ENCODE assay signal across 27 cellular contexts in the genomic region with DNA sequence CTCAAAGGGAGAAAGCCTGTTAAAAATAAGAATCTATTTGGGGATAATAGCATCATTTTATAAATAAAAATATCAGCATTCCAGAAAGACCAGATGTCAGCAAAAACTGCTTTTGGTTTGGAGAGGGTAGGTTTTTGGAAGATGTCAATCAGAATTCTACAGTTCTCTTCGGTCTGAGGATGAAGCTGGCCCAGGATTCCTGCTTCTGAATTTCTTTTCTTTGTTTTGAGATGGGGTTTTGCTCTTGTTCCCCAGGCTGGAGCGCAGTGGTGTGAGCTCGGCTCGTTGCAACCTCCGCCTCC. TPM values are rescaled to one million over a fixed set of nuclear protein-coding genes. Genes with fewer than 3 reads are reported as not detected.
A peak's percentile ranks its signal among the peaks of the same experiment; 100 is the strongest.
DNase-seq lines count a peak whose midpoint lies in the region; ATAC-seq, FAIRE-seq and TF ChIP-seq lines count a peak whose summit lies in the region.
"Had no signal": no experiment of that assay in that cellular context is flagged by ENCODE, and none has a peak within 500 bp of the region (broad histone marks: within the 10 kb centered on the region; RNA-seq: fewer than 3 reads in every experiment).

No MANE protein-coding gene starts in this region.

- 88% methylated on average over 5 of the region's 5 CpGs for WGBS in HepG2 (ENCODE audit: low lambda C conversion rate)
- WGBS in right lobe of liver (ENCODE audit: insufficient coverage, low coverage, low lambda C conversion rate, missing lambda C conversion rate), result 91% methylated on average over 5 of the region's 5 CpGs
- 87 to 88% methylated on average over 5 of the region's 5 CpGs for WGBS in GM23248 (ENCODE audit: low coverage in 1 of 2, low lambda C conversion rate in 2 of 2, missing lambda C conversion rate in 2 of 2), 2 experiments

- no peaks in the 10 kb centered on the region for H3K9me3 ChIP-seq in HepG2 (ENCODE audit: low read length)
- H3K9me3 ChIP-seq in right lobe of liver, result no peaks in the 10 kb centered on the region
- no peaks in the 10 kb centered on the region for H3K9me3 ChIP-seq in OCI-LY7 (ENCODE audit: low read length)
- H3K9me3 ChIP-seq in uterus, result no peaks in the 10 kb centered on the region
- no peaks in the 10 kb centered on the region for H3K9me3 ChIP-seq in GM23248 (ENCODE audit: low read depth)
- H3K9me3 ChIP-seq: upper lobe of left lung had no signal

- TF ChIP-seq POLR2A in HepG2 (IDR thresholded peaks at IDR 0.05; ENCODE audit: insufficient read depth in 1 of 2, low read depth in 2 of 2, low read length in 2 of 2), result no peak
- no peak for TF ChIP-seq POLR2A in right lobe of liver (IDR thresholded peaks at IDR 0.05)
- no peak for TF ChIP-seq POLR2A in uterus (IDR thresholded peaks at IDR 0.05)

- CTCF ChIA-PET in HepG2 (lab: Yijun Ruan, JAX; ENCODE audit: low intra/inter-chr PET ratio, low total read pairs) (interaction anchor here (1.4 kb wide), 1 partner anchor 19 kb away, joined by 5 read pairs; no protein-coding TSS in a partner anchor), OCI-LY7 (lab: Charles Lee; ENCODE audit: unreplicated experiment) (interaction anchor here (0.6 kb wide), 1 partner anchor 19 kb away, joined by 3 read pairs; no protein-coding TSS in a partner anchor)

- H3K4me2 ChIP-seq in HepG2 (ENCODE audit: low read depth, low read length) (no peak overlapping the region; the same call in 1 of the 2 replicates), OCI-LY7 (ENCODE audit: low read length) (peak overlapping the region; percentile 82), GM23248 (ENCODE audit: unreplicated experiment) (no peak overlapping the region)

- H3K9ac ChIP-seq in HepG2 (ENCODE audit: insufficient read depth, low read depth, low read length), result no peak overlapping the region
- H3K9ac ChIP-seq in GM23248, result no peak overlapping the region

- intact Hi-C loops in HepG2 (cut with micrococcal nuclease; ENCODE audit: unreplicated experiment) (no loop called here), right lobe of liver (cut with DNase I) (no loop called here), OCI-LY7 (cut with micrococcal nuclease; ENCODE audit: unreplicated experiment) (loop anchor here (1.0 kb wide), 1 partner anchor 34 kb away; no protein-coding TSS in a partner anchor), uterus (cut with DNase I; ENCODE audit: low total_unique reads) (no loop called here)

- TF ChIP-seq EP300 in HepG2 (IDR thresholded peaks at IDR 0.05; ENCODE audit: low read depth in 2 of 2, low read length in 2 of 2) (no peak), HepG2 (CRISPR knock-in tag; IDR thresholded peaks at IDR 0.05; ENCODE audit: borderline replicate concordance) (no peak)

- POLR2A ChIA-PET in HepG2 (lab: Yijun Ruan, JAX) (no interaction called here), OCI-LY7 (lab: Charles Lee) (no interaction called here)

- no peaks in the 10 kb centered on the region for H3K9me3 Mint-ChIP-seq in naive B cell
- no peaks in the 10 kb centered on the region for H3K9me3 Mint-ChIP-seq in T-helper 2 cell treated with Interferon-gamma antibody and Interleukin-4, amounts not matched to agents 5 μg/mL and 100 μg/mL, for 36 hours
- H3K9me3 Mint-ChIP-seq: activated CD4-positive, alpha-beta memory T cell treated with anti-CD3 and anti-CD28 coated beads, Interleukin-2, amount 10 ng/mL, durations not matched to agents 7 days and 5 days; naive thymus-derived CD4-positive, alpha-beta T cell; stimulated activated naive CD8-positive, alpha-beta T cell treated with anti-CD3 and anti-CD28 coated beads, Interleukin-15, amount 100 ng/mL, for 72 hours had no signal

- no peaks in the 10 kb centered on the region for H3K27me3 Mint-ChIP-seq in naive B cell
- no peaks in the 10 kb centered on the region for H3K27me3 Mint-ChIP-seq in T-helper 2 cell treated with Interferon-gamma antibody and Interleukin-4, amounts not matched to agents 5 μg/mL and 100 μg/mL, for 36 hours (ENCODE audit: low read depth)
- H3K27me3 Mint-ChIP-seq: activated CD4-positive, alpha-beta memory T cell treated with anti-CD3 and anti-CD28 coated beads, Interleukin-2, amount 10 ng/mL, durations not matched to agents 7 days and 5 days; stimulated activated naive CD8-positive, alpha-beta T cell treated with anti-CD3 and anti-CD28 coated beads, Interleukin-15, amount 100 ng/mL, for 72 hours had no signal

- peaks cover 18 to 34% (median 26%) of the 10 kb centered on the region in 3 donors for H3K4me1 Mint-ChIP-seq in naive B cell
- peaks cover 1% of the 10 kb centered on the region for H3K4me1 Mint-ChIP-seq in T-helper 2 cell treated with Interferon-gamma antibody and Interleukin-4, amounts not matched to agents 5 μg/mL and 100 μg/mL, for 36 hours (ENCODE audit: low read depth)

- peaks cover 3% of the 10 kb centered on the region; the same call in 1 of the 2 replicates for H3F3A ChIP-seq in GM23248 (ENCODE audit: insufficient read depth)

- BruUV-seq in HepG2 (replicated peaks; lab: Mats Ljungman, UMichigan) (no TSS peak), OCI-LY7 (replicated peaks; lab: Mats Ljungman, UMichigan) (TSS peak; percentile 78)

- peak overlapping the region; percentile 93 to 100 (median 98) for H3K27ac Mint-ChIP-seq in naive B cell
- H3K27ac Mint-ChIP-seq in T-helper 2 cell treated with Interferon-gamma antibody and Interleukin-4, amounts not matched to agents 5 μg/mL and 100 μg/mL, for 36 hours, result no peak overlapping the region
- H3K27ac Mint-ChIP-seq: activated CD4-positive, alpha-beta memory T cell treated with anti-CD3 and anti-CD28 coated beads, Interleukin-2, amount 10 ng/mL, durations not matched to agents 7 days and 5 days had no signal

- H3K79me2 ChIP-seq in HepG2 (ENCODE audit: insufficient read depth, low read length), result no peaks in the 10 kb centered on the region
- no peaks in the 10 kb centered on the region for H3K79me2 ChIP-seq in OCI-LY7 (ENCODE audit: insufficient read depth, low read depth, low read length)
- H3K79me2 ChIP-seq in GM23248 (ENCODE audit: insufficient read depth), result no peaks in the 10 kb centered on the region

- H2AFZ ChIP-seq in HepG2 (ENCODE audit: low read length) (no peak overlapping the region), OCI-LY7 (ENCODE audit: low read length) (peak overlapping the region; percentile 20; the same call in 1 of the 2 replicates), GM23248 (no peak overlapping the region)

- no peaks in the 10 kb centered on the region for H4K20me1 ChIP-seq in HepG2 (ENCODE audit: insufficient read depth, low read length)
- H4K20me1 ChIP-seq in OCI-LY7 (ENCODE audit: insufficient read depth, low read length), result no peaks in the 10 kb centered on the region
- H4K20me1 ChIP-seq in GM23248 (ENCODE audit: insufficient read depth), result no peaks in the 10 kb centered on the region

- H3K4me3 ChIP-seq in HepG2 (replicated peaks in 1 of 3; ENCODE audit: insufficient read depth in 1 of 3, low read depth in 2 of 3, low read length in 3 of 3) (no peak overlapping the region), right lobe of liver (no peak overlapping the region), OCI-LY7 (ENCODE audit: low read depth, low read length, poor library complexity, severe bottlenecking) (peak overlapping the region; percentile 56), uterus (no peak overlapping the region), GM23248 (no peak overlapping the region)
- H3K4me3 ChIP-seq: upper lobe of left lung had no signal

- H3K9me2 ChIP-seq in OCI-LY7 (ENCODE audit: insufficient read depth, low read length), result no peaks in the 10 kb centered on the region
- no peaks in the 10 kb centered on the region for H3K9me2 ChIP-seq in GM23248 (ENCODE audit: insufficient read depth)

- TF ChIP-seq CTCF in HepG2 (CRISPR knock-in tag; IDR thresholded peaks at IDR 0.05), result no peak
- TF ChIP-seq CTCF in right lobe of liver (IDR thresholded peaks at IDR 0.05), result no peak
- TF ChIP-seq CTCF in OCI-LY7 (conservative IDR thresholded peaks at IDR 0.05; ENCODE audit: low read length), result no peak
- no peak for TF ChIP-seq CTCF in uterus (IDR thresholded peaks at IDR 0.05)

- H3K27me3 ChIP-seq in HepG2 (ENCODE audit: control insufficient read depth in 1 of 2, insufficient read depth in 2 of 2, low read length in 2 of 2) (no peaks in the 10 kb centered on the region), right lobe of liver (no peaks in the 10 kb centered on the region), uterus (no peaks in the 10 kb centered on the region), GM23248 (replicated peaks; ENCODE audit: insufficient read depth) (no peaks in the 10 kb centered on the region)
- H3K27me3 ChIP-seq: upper lobe of left lung had no signal

- in situ Hi-C loops in HepG2 (cut with HindIII; ENCODE audit: extremely low pct_ligation_motif_present, low pct_unique_long_range_greater_than_20kb) (no loop called here), GM23248 (cut with MboI) (no loop called here)

- no peak for TF ChIP-seq RAD21 in HepG2 (CRISPR knock-in tag; IDR thresholded peaks at IDR 0.05)

- no peaks in the 10 kb centered on the region; a peak in 2 of 5 replicates for H3K36me3 ChIP-seq in HepG2 (replicated peaks in 1 of 2; ENCODE audit: control insufficient read depth in 1 of 2, insufficient read depth in 2 of 2, low read length in 2 of 2)
- no peaks in the 10 kb centered on the region for H3K36me3 ChIP-seq in right lobe of liver
- 0 out of 2 replicates have a peak, but pooled peaks cover 5% of the 10 kb centered on the region for H3K36me3 ChIP-seq in OCI-LY7 (ENCODE audit: insufficient read depth, low read length)
- no peaks in the 10 kb centered on the region for H3K36me3 ChIP-seq in uterus
- no peaks in the 10 kb centered on the region for H3K36me3 ChIP-seq in GM23248 (ENCODE audit: low read depth)

- H3K4me1 ChIP-seq in HepG2 (ENCODE audit: insufficient read depth, low read length) (peaks cover 65% of the 10 kb centered on the region), right lobe of liver (no peaks in the 10 kb centered on the region), OCI-LY7 (ENCODE audit: insufficient read depth, low read length, poor library complexity, severe bottlenecking) (peaks cover 30% of the 10 kb centered on the region), uterus (peaks cover 0 to 11% of the 10 kb centered on the region in 2 donors), GM23248 (ENCODE audit: insufficient read depth) (peaks cover 13% of the 10 kb centered on the region)

- H3K27ac ChIP-seq in HepG2 (ENCODE audit: extremely low read length, insufficient read depth, low read length), result no peak overlapping the region
- H3K27ac ChIP-seq in right lobe of liver, result no peak overlapping the region
- peak overlapping the region; percentile 78 for H3K27ac ChIP-seq in OCI-LY7 (ENCODE audit: low read depth, low read length, poor library complexity, severe bottlenecking)
- no peak overlapping the region for H3K27ac ChIP-seq in uterus
- no peak overlapping the region for H3K27ac ChIP-seq in GM23248
- H3K27ac ChIP-seq: C4-2B, upper lobe of left lung had no signal

- FAIRE-seq in HepG2 (lab: Jason Lieb, UNC) (no peak), RCC 7860 (lab: Jason Lieb, UNC) (no peak)
- FAIRE-seq: frontal cortex, G401.6 had no signal

- peak overlapping the region; percentile 75 to 92 (median 86) for H3K4me3 Mint-ChIP-seq in naive B cell
- H3K4me3 Mint-ChIP-seq in T-helper 2 cell treated with Interferon-gamma antibody and Interleukin-4, amounts not matched to agents 5 μg/mL and 100 μg/mL, for 36 hours, result no peak overlapping the region
- H3K4me3 Mint-ChIP-seq: activated CD4-positive, alpha-beta memory T cell treated with anti-CD3 and anti-CD28 coated beads, Interleukin-2, amount 10 ng/mL, durations not matched to agents 7 days and 5 days; naive thymus-derived CD4-positive, alpha-beta T cell had no signal

- DNase-seq in HepG2 (ENCODE audit: low spot score) (no peak), right lobe of liver (no peak), OCI-LY7 (ENCODE audit: low spot score) (no peak), naive B cell (no peak), uterus (no peak), RCC 7860 (ENCODE audit: low spot score) (no peak), GM23248 (no peak)
- DNase-seq in T-helper 2 cell treated with Interferon-gamma antibody and Interleukin-4, amounts not matched to agents 5 μg/mL and 100 μg/mL, for 36 hours (ENCODE audit: low spot score), result no peak
- DNase-seq: activated CD4-positive, alpha-beta memory T cell treated with anti-CD3 and anti-CD28 coated beads, Interleukin-2, amount 10 ng/mL, durations not matched to agents 7 days and 5 days; activated naive CD4-positive, alpha-beta T cell treated with Interleukin-2 at 50 U/mL for 16 hours; activated T-cell treated with anti-CD3 and anti-CD28 coated beads, Interleukin-2, amount 50 U/mL, for 1 hour; aorta; DMS 273 treated with DMSO at 0.1 percent for 48 hours; effector CD8-positive, alpha-beta T cell; GOT3; KG1; mesenchymal stem cell; naive thymus-derived CD4-positive, alpha-beta T cell; NCI-H1048; NCI-H2029; NCI-H226; right cardiac atrium; stimulated activated naive CD8-positive, alpha-beta T cell treated with anti-CD3 and anti-CD28 coated beads, Interleukin-15, amount 100 ng/mL, for 72 hours; upper lobe of left lung had no signal

- no peaks in the 10 kb centered on the region for H3K36me3 Mint-ChIP-seq in naive B cell
- H3K36me3 Mint-ChIP-seq in T-helper 2 cell treated with Interferon-gamma antibody and Interleukin-4, amounts not matched to agents 5 μg/mL and 100 μg/mL, for 36 hours (ENCODE audit: low read depth), result no peaks in the 10 kb centered on the region
- H3K36me3 Mint-ChIP-seq: naive thymus-derived CD4-positive, alpha-beta T cell had no signal

- ATAC-seq in HepG2, result no peak
- no peak for ATAC-seq in right lobe of liver
- ATAC-seq in naive B cell (ENCODE audit: low read depth in 2 of 2), result no peak
- ATAC-seq: right cardiac atrium had no signal

RNA-seq across cellular contexts. Expression of a gene that starts 31.0 kb away (rescaled TPM):
- total RNA-seq in HepG2 (2016; rRNA removed; fragmentation: Illumina TruSeq; extraction: Trizol), result 14.3 and 15.5 TPM in 2 replicates
- 12.3 and 14.3 TPM in 2 replicates for total RNA-seq in HepG2 (2016; cell fraction: cytosol; rRNA removed; fragmentation: Illumina TruSeq; extraction: Trizol; ENCODE audit: low read depth)
- 14.3 and 15.2 TPM in 2 replicates for total RNA-seq in HepG2 (2016; cell fraction: insoluble cytoplasmic fraction; rRNA removed; fragmentation: Illumina TruSeq; extraction: Trizol)
- total RNA-seq in HepG2 (2016; cell fraction: membrane; rRNA removed; fragmentation: Illumina TruSeq; extraction: Trizol), result 10.2 and 12.2 TPM in 2 replicates
- 7.5 and 8.0 TPM in 2 replicates for total RNA-seq in HepG2 (2016; cell fraction: nucleus; rRNA removed; fragmentation: Illumina TruSeq; extraction: Trizol)
- polyA plus RNA-seq in HepG2 (2011; rRNA removed), result 20.7 and 23.7 TPM in 2 replicates
- polyA plus RNA-seq in HepG2 (2011; cell fraction: cytosol; rRNA removed), result 15.2 and 22.5 TPM in 2 replicates
- polyA plus RNA-seq in HepG2 (2011; cell fraction: nucleus; rRNA removed), result 21.9 and 25.0 TPM in 2 replicates
- 23.5 and 27.9 TPM in 2 replicates for polyA plus RNA-seq in HepG2 (2012)
- 13.6 and 17.3 TPM in 2 replicates for polyA plus RNA-seq in HepG2 (2016; cell fraction: cytosol; fragmentation: Illumina TruSeq; extraction: Trizol; ENCODE audit: low read depth)
- polyA plus RNA-seq in HepG2 (2016; cell fraction: insoluble cytoplasmic fraction; fragmentation: Illumina TruSeq; extraction: Trizol; ENCODE audit: low read depth), result 33.8 and 40.9 TPM in 2 replicates
- polyA plus RNA-seq in HepG2 (2016; cell fraction: membrane; fragmentation: Illumina TruSeq; extraction: Trizol; ENCODE audit: low read depth), result 21.2 and 22.5 TPM in 2 replicates
- polyA plus RNA-seq in HepG2 (2016; cell fraction: nucleus; fragmentation: Illumina TruSeq; extraction: Trizol; ENCODE audit: insufficient read depth, low read depth), result 37.8 and 46.2 TPM in 2 replicates
- polyA minus RNA-seq in HepG2 (2011; rRNA and poly(A)+ RNA removed; ENCODE audit: low replicate concordance), result 11.3 and 29.3 TPM in 2 replicates
- polyA minus RNA-seq in HepG2 (2011; cell fraction: cytosol; rRNA and poly(A)+ RNA removed), result 7.8 and 9.6 TPM in 2 replicates
- polyA minus RNA-seq in HepG2 (2011; cell fraction: nucleus; rRNA and poly(A)+ RNA removed), result 6.8 and 7.5 TPM in 2 replicates
- total RNA-seq in right lobe of liver, result 10 to 100 TPM; 24.0 to 43.4 (median 29.8) TPM
- total RNA-seq in OCI-LY7 (2014; rRNA removed; shearing (Covaris generic)), result 15.0 and 27.7 TPM in 2 replicates
- total RNA-seq in OCI-LY7 (2022), result 51.2 and 51.8 TPM in 2 replicates
- 10 to 100 TPM; 25.2 to 44.0 (median 35.2) TPM for polyA plus RNA-seq in naive B cell (ENCODE audit: low read depth in 6 of 6)
- total RNA-seq in uterus, result 10 to 100 TPM; 18.5 to 83.6 (median 24.2) TPM
- 19.1 and 34.3 TPM in 2 replicates for total RNA-seq in GM23248 (2014; rRNA removed; shearing (Covaris generic))
- 31.6 and 34.6 TPM in 2 replicates for polyA plus RNA-seq in GM23248 (2016; fragmentation: Nextera tagmentation; extraction: Ambion mirVana)

RNA-seq across cellular contexts. Expression of a gene that starts 35.1 kb away (rescaled TPM):
- total RNA-seq in HepG2 (2016; rRNA removed; fragmentation: Illumina TruSeq; extraction: Trizol), result 3.3 and 7.3 TPM in 2 replicates
- 0.97 and 1.3 TPM in 2 replicates for total RNA-seq in HepG2 (2016; cell fraction: cytosol; rRNA removed; fragmentation: Illumina TruSeq; extraction: Trizol; ENCODE audit: low read depth)
- total RNA-seq in HepG2 (2016; cell fraction: insoluble cytoplasmic fraction; rRNA removed; fragmentation: Illumina TruSeq; extraction: Trizol), result 2.0 and 8.1 TPM in 2 replicates
- 4.2 and 4.8 TPM in 2 replicates for total RNA-seq in HepG2 (2016; cell fraction: membrane; rRNA removed; fragmentation: Illumina TruSeq; extraction: Trizol)
- total RNA-seq in HepG2 (2016; cell fraction: nucleus; rRNA removed; fragmentation: Illumina TruSeq; extraction: Trizol), result 6.5 and 9.2 TPM in 2 replicates
- polyA plus RNA-seq in HepG2 (2011; rRNA removed), result 20.0 and 26.7 TPM in 2 replicates
- polyA plus RNA-seq in HepG2 (2011; cell fraction: cytosol; rRNA removed), result 24.6 and 32.6 TPM in 2 replicates
- 23.0 and 27.0 TPM in 2 replicates for polyA plus RNA-seq in HepG2 (2011; cell fraction: nucleus; rRNA removed)
- polyA plus RNA-seq in HepG2 (2012), result 23.6 and 32.7 TPM in 2 replicates
- 1.1 and 1.6 TPM in 2 replicates for polyA plus RNA-seq in HepG2 (2016; cell fraction: cytosol; fragmentation: Illumina TruSeq; extraction: Trizol; ENCODE audit: low read depth)
- 3.0 and 4.3 TPM in 2 replicates for polyA plus RNA-seq in HepG2 (2016; cell fraction: insoluble cytoplasmic fraction; fragmentation: Illumina TruSeq; extraction: Trizol; ENCODE audit: low read depth)
- 2.7 and 2.9 TPM in 2 replicates for polyA plus RNA-seq in HepG2 (2016; cell fraction: membrane; fragmentation: Illumina TruSeq; extraction: Trizol; ENCODE audit: low read depth)
- 12.1 and 13.4 TPM in 2 replicates for polyA plus RNA-seq in HepG2 (2016; cell fraction: nucleus; fragmentation: Illumina TruSeq; extraction: Trizol; ENCODE audit: insufficient read depth, low read depth)
- polyA minus RNA-seq in HepG2 (2011; rRNA and poly(A)+ RNA removed; ENCODE audit: low replicate concordance), result 35.9 and 121 TPM in 2 replicates
- 22.7 and 26.1 TPM in 2 replicates for polyA minus RNA-seq in HepG2 (2011; cell fraction: cytosol; rRNA and poly(A)+ RNA removed)
- 18.9 and 19.1 TPM in 2 replicates for polyA minus RNA-seq in HepG2 (2011; cell fraction: nucleus; rRNA and poly(A)+ RNA removed)
- total RNA-seq in right lobe of liver, result 1 to 10 TPM; 1.4 to 8.9 (median 5.1) TPM
- 9.2 and 16.7 TPM in 2 replicates for total RNA-seq in OCI-LY7 (2014; rRNA removed; shearing (Covaris generic))
- total RNA-seq in OCI-LY7 (2022), result 16.6 and 17.1 TPM in 2 replicates
- 10 to 100 TPM; 18.4 to 36.4 (median 29.1) TPM for polyA plus RNA-seq in naive B cell (ENCODE audit: low read depth in 6 of 6)
- 10 to 100 TPM in 1 of 4 donors, 1 to 10 TPM in 3; 3.6 to 15.6 (median 6.8) TPM for total RNA-seq in uterus
- 8.6 and 9.1 TPM in 2 replicates for total RNA-seq in GM23248 (2014; rRNA removed; shearing (Covaris generic))
- polyA plus RNA-seq in GM23248 (2016; fragmentation: Nextera tagmentation; extraction: Ambion mirVana), result 6.0 and 6.6 TPM in 2 replicates

RNA-seq across cellular contexts. Expression of a gene that starts 52.0 kb away (rescaled TPM):
- total RNA-seq in HepG2 (2016; rRNA removed; fragmentation: Illumina TruSeq; extraction: Trizol) (0.24 TPM in 1 of 2 replicates, not detected in the other), right lobe of liver (10 to 100 TPM in 2 of 6 experiments, 1 to 10 TPM in 4; 6.9 to 16.9 (median 8.4) TPM), OCI-LY7 (2022) (0.29 and 0.41 TPM in 2 replicates), uterus (10 to 100 TPM in 2 of 4 donors, 1 to 10 TPM in 2; 4.4 to 33.2 (median 14.2) TPM)
- total RNA-seq in HepG2 (2016; cell fraction: cytosol; rRNA removed; fragmentation: Illumina TruSeq; extraction: Trizol; ENCODE audit: low read depth), result 0.09 TPM in 1 of 2 replicates, not detected in the other
- 0.04 TPM in 1 of 2 replicates, not detected in the other for total RNA-seq in HepG2 (2016; cell fraction: insoluble cytoplasmic fraction; rRNA removed; fragmentation: Illumina TruSeq; extraction: Trizol)
- total RNA-seq in HepG2 (2016; cell fraction: membrane; rRNA removed; fragmentation: Illumina TruSeq; extraction: Trizol), result 0.07 and 0.09 TPM in 2 replicates
- 0.16 and 0.34 TPM in 2 replicates for total RNA-seq in HepG2 (2016; cell fraction: nucleus; rRNA removed; fragmentation: Illumina TruSeq; extraction: Trizol)
- polyA plus RNA-seq in HepG2 (2011; rRNA removed) (0.71 and 0.72 TPM in 2 replicates), naive B cell (ENCODE audit: low read depth in 6 of 6) (under 1 TPM in 2 of 6 donors, not detected in 4; 0.13 to 0.32 TPM), GM23248 (2016; fragmentation: Nextera tagmentation; extraction: Ambion mirVana) (0.14 TPM in 1 of 2 replicates, not detected in the other)
- polyA plus RNA-seq in HepG2 (2011; cell fraction: cytosol; rRNA removed), result 0.17 and 0.25 TPM in 2 replicates
- 7.1 and 9.1 TPM in 2 replicates for polyA plus RNA-seq in HepG2 (2011; cell fraction: nucleus; rRNA removed)
- polyA plus RNA-seq in HepG2 (2012), result 0.39 and 0.59 TPM in 2 replicates
- polyA plus RNA-seq in HepG2 (2016; cell fraction: cytosol; fragmentation: Illumina TruSeq; extraction: Trizol; ENCODE audit: low read depth), result not detected in 2 replicates
- not detected in 2 replicates for polyA plus RNA-seq in HepG2 (2016; cell fraction: insoluble cytoplasmic fraction; fragmentation: Illumina TruSeq; extraction: Trizol; ENCODE audit: low read depth)
- polyA plus RNA-seq in HepG2 (2016; cell fraction: membrane; fragmentation: Illumina TruSeq; extraction: Trizol; ENCODE audit: low read depth), result not detected in 2 replicates
- 0.44 and 0.51 TPM in 2 replicates for polyA plus RNA-seq in HepG2 (2016; cell fraction: nucleus; fragmentation: Illumina TruSeq; extraction: Trizol; ENCODE audit: insufficient read depth, low read depth)
- polyA minus RNA-seq in HepG2 (2011; rRNA and poly(A)+ RNA removed; ENCODE audit: low replicate concordance), result 0.23 and 0.68 TPM in 2 replicates
- polyA minus RNA-seq in HepG2 (2011; cell fraction: cytosol; rRNA and poly(A)+ RNA removed), result not detected in 2 replicates
- 0.99 and 1.5 TPM in 2 replicates for polyA minus RNA-seq in HepG2 (2011; cell fraction: nucleus; rRNA and poly(A)+ RNA removed)
- 0.19 and 0.31 TPM in 2 replicates for total RNA-seq in OCI-LY7 (2014; rRNA removed; shearing (Covaris generic))
- total RNA-seq in GM23248 (2014; rRNA removed; shearing (Covaris generic)), result 0.25 TPM in 1 of 2 replicates, not detected in the other

RNA-seq across cellular contexts. Expression of a gene that starts 56.1 kb away (rescaled TPM):
- total RNA-seq in HepG2 (2016; rRNA removed; fragmentation: Illumina TruSeq; extraction: Trizol) (4.7 and 6.6 TPM in 2 replicates), right lobe of liver (10 to 100 TPM; 14.6 to 47.3 (median 23.9) TPM), OCI-LY7 (2022) (0.59 and 1.2 TPM in 2 replicates), uterus (10 to 100 TPM in 2 of 4 donors, 1 to 10 TPM in 2; 1.5 to 13.3 (median 8.5) TPM)
- 19.7 and 24.4 TPM in 2 replicates for total RNA-seq in HepG2 (2016; cell fraction: cytosol; rRNA removed; fragmentation: Illumina TruSeq; extraction: Trizol; ENCODE audit: low read depth)
- total RNA-seq in HepG2 (2016; cell fraction: insoluble cytoplasmic fraction; rRNA removed; fragmentation: Illumina TruSeq; extraction: Trizol), result 5.0 and 7.1 TPM in 2 replicates
- 13.1 and 14.3 TPM in 2 replicates for total RNA-seq in HepG2 (2016; cell fraction: membrane; rRNA removed; fragmentation: Illumina TruSeq; extraction: Trizol)
- total RNA-seq in HepG2 (2016; cell fraction: nucleus; rRNA removed; fragmentation: Illumina TruSeq; extraction: Trizol), result 3.3 and 3.9 TPM in 2 replicates
- polyA plus RNA-seq in HepG2 (2011; rRNA removed) (8.1 and 9.4 TPM in 2 replicates), naive B cell (ENCODE audit: low read depth in 6 of 6) (1 to 10 TPM in 4 of 6 donors, under 1 TPM in 1, not detected in 1; 0.97 to 1.9 (median 1.3) TPM), GM23248 (2016; fragmentation: Nextera tagmentation; extraction: Ambion mirVana) (4.4 and 6.5 TPM in 2 replicates)
- polyA plus RNA-seq in HepG2 (2011; cell fraction: cytosol; rRNA removed), result 4.3 and 6.7 TPM in 2 replicates
- 19.2 and 23.3 TPM in 2 replicates for polyA plus RNA-seq in HepG2 (2011; cell fraction: nucleus; rRNA removed)
- 4.5 and 5.2 TPM in 2 replicates for polyA plus RNA-seq in HepG2 (2012)
- polyA plus RNA-seq in HepG2 (2016; cell fraction: cytosol; fragmentation: Illumina TruSeq; extraction: Trizol; ENCODE audit: low read depth), result 24.9 and 29.6 TPM in 2 replicates
- polyA plus RNA-seq in HepG2 (2016; cell fraction: insoluble cytoplasmic fraction; fragmentation: Illumina TruSeq; extraction: Trizol; ENCODE audit: low read depth), result 3.9 and 6.6 TPM in 2 replicates
- polyA plus RNA-seq in HepG2 (2016; cell fraction: membrane; fragmentation: Illumina TruSeq; extraction: Trizol; ENCODE audit: low read depth), result 12.1 and 14.0 TPM in 2 replicates
- polyA plus RNA-seq in HepG2 (2016; cell fraction: nucleus; fragmentation: Illumina TruSeq; extraction: Trizol; ENCODE audit: insufficient read depth, low read depth), result 6.7 and 7.6 TPM in 2 replicates
- 5.6 and 7.3 TPM in 2 replicates for polyA minus RNA-seq in HepG2 (2011; rRNA and poly(A)+ RNA removed; ENCODE audit: low replicate concordance)
- 5.0 TPM in 2 replicates for polyA minus RNA-seq in HepG2 (2011; cell fraction: cytosol; rRNA and poly(A)+ RNA removed)
- 6.0 and 9.0 TPM in 2 replicates for polyA minus RNA-seq in HepG2 (2011; cell fraction: nucleus; rRNA and poly(A)+ RNA removed)
- 0.82 and 3.2 TPM in 2 replicates for total RNA-seq in OCI-LY7 (2014; rRNA removed; shearing (Covaris generic))
- 6.4 and 27.6 TPM in 2 replicates for total RNA-seq in GM23248 (2014; rRNA removed; shearing (Covaris generic))
